ENCODE assay signal across 12 cellular contexts in the genomic region with DNA sequence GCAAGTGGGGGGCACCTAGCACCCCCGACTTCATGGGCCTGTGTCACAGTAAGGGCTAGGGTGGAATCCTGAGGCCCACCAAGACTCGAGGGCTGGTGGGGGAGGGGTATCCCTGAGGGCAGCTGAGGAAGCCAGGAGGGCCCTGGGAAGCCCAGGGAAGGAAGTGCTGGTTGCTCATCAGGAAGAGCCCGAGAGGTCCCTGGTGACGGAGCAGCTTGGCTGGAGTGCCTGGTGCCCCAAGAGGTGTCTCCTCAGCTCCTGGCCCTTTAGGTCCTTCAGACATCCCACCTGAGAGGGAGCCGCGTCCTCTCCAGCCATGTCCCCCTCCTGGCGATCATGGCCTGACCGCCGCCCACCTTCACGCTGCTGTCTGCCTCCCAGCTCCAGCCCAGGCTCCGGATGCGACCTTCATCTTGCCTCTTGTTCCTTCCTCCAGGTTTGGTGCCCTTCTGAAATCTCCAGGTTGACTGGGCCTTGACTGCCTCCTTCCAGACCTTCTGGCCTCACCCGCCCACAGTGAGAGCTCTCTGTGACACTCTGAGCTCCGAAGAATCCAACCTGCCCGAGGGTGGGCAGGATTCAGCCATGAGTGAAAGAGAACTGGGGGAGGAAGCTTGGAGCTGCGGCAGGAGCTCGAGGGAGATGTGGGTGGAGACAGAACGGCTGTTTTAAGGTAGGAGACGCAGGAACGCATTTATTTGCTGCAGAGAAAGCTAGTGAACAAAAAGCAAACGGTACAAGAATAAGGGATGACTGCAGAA. TPM values are rescaled to one million over a fixed set of nuclear protein-coding genes. Genes with fewer than 3 reads are reported as not detected.
DNase-seq lines count a peak whose midpoint lies in the region; ATAC-seq lines count a peak whose summit lies in the region.
"Had no signal": no experiment of that assay in that cellular context is flagged by ENCODE, and none has a peak within 500 bp of the region (broad histone marks: within the 10 kb centered on the region; RNA-seq: fewer than 3 reads in every experiment).

No MANE protein-coding gene starts in this region.

- peak overlapping the region; percentile 67 to 99 (median 94) for H3K4me2 ChIP-seq in BLaER1 treated with 17β-estradiol and CSF1 and Interleukin-3, amounts not matched to agents 10 nM and 100 nM
- H3K4me2 ChIP-seq: SK-N-SH had no signal

- peaks cover 0 to 18% (median 0%) of the 10 kb centered on the region in 11 experiments; a peak in 2 of 22 replicates for H3K27me3 ChIP-seq in BLaER1 treated with 17β-estradiol and CSF1 and Interleukin-3, amounts not matched to agents 10 nM and 100 nM
- no peaks in the 10 kb centered on the region for H3K27me3 ChIP-seq in CD4-positive, alpha-beta memory T cell (ENCODE audit: insufficient read depth, low read length)
- H3K27me3 ChIP-seq: sigmoid colon had no signal

- H3K36me3 ChIP-seq in BLaER1 treated with 17β-estradiol and CSF1 and Interleukin-3, amounts not matched to agents 10 nM and 100 nM = peaks cover 0 to 20% (median 12%) of the 10 kb centered on the region in 11 experiments; a peak in 14 of 22 replicates
- H3K36me3 ChIP-seq in CD4-positive, alpha-beta memory T cell (ENCODE audit: insufficient read depth, low read length) = no peaks in the 10 kb centered on the region
- H3K36me3 ChIP-seq: sigmoid colon had no signal

- peaks cover 21 to 27% (median 23%) of the 10 kb centered on the region in 11 experiments for H3K9me3 ChIP-seq in BLaER1 treated with 17β-estradiol and CSF1 and Interleukin-3, amounts not matched to agents 10 nM and 100 nM (replicated peaks in 1 of 11)
- peaks cover 0 to 4% of the 10 kb centered on the region in 2 donors for H3K9me3 ChIP-seq in CD4-positive, alpha-beta memory T cell (ENCODE audit: control insufficient read depth in 1 of 2, low read length in 2 of 2)
- H3K9me3 ChIP-seq: sigmoid colon, SK-N-SH had no signal

- CTCF ChIA-PET in CD4-positive, alpha-beta memory T cell (lab: Charles Lee; ENCODE audit: partially characterized antibody) = interaction anchor here (0.6 to 3.3 kb wide), 8 partner anchors 13 to 55 kb away, joined by 3 to 12 read pairs (median 6); a partner anchor contains a TSS

- H3K27ac Mint-ChIP-seq in CD4-positive, alpha-beta memory T cell = peak overlapping the region; percentile 81 to 98 (median 97)
- peak overlapping the region; percentile 96 for H3K27ac Mint-ChIP-seq in activated naive CD8-positive, alpha-beta T cell treated with anti-CD3 and anti-CD28 coated beads, Interleukin-2, amount 10 ng/mL, durations not matched to agents 7 days and 5 days
- H3K27ac Mint-ChIP-seq in naive thymus-derived CD8-positive, alpha-beta T cell = peak overlapping the region; percentile 59 to 98 (median 96)
- H3K27ac Mint-ChIP-seq: endodermal cell had no signal

- H4K20me1 ChIP-seq in BLaER1 treated with 17β-estradiol and CSF1 and Interleukin-3, amounts not matched to agents 10 nM and 100 nM = no peaks in the 10 kb centered on the region; a peak in 1 of 22 replicates

- H3K4me1 ChIP-seq in BLaER1 treated with 17β-estradiol and CSF1 and Interleukin-3, amounts not matched to agents 10 nM and 100 nM = peaks cover 28 to 63% (median 48%) of the 10 kb centered on the region in 10 experiments
- H3K4me1 ChIP-seq in CD4-positive, alpha-beta memory T cell (ENCODE audit: insufficient read depth, low read length) = peaks cover 64% of the 10 kb centered on the region

- H3K36me3 Mint-ChIP-seq in CD4-positive, alpha-beta memory T cell = peaks cover 0 to 5% of the 10 kb centered on the region in 2 donors
- peaks cover 20% of the 10 kb centered on the region for H3K36me3 Mint-ChIP-seq in activated naive CD8-positive, alpha-beta T cell treated with anti-CD3 and anti-CD28 coated beads, Interleukin-2, amount 10 ng/mL, durations not matched to agents 7 days and 5 days
- peaks cover 0 to 13% (median 4%) of the 10 kb centered on the region in 3 donors for H3K36me3 Mint-ChIP-seq in naive thymus-derived CD8-positive, alpha-beta T cell

- peak overlapping the region in 9 of 11 experiments; percentile 36 to 79 (median 73); a peak in 17 of 22 replicates for H3K9ac ChIP-seq in BLaER1 treated with 17β-estradiol and CSF1 and Interleukin-3, amounts not matched to agents 10 nM and 100 nM
- H3K9ac ChIP-seq: SK-N-SH had no signal

- H3K27ac ChIP-seq in BLaER1 treated with 17β-estradiol and CSF1 and Interleukin-3, amounts not matched to agents 10 nM and 100 nM = peak overlapping the region in 8 of 11 experiments; percentile 62 to 89 (median 82); a peak in 16 of 22 replicates
- H3K27ac ChIP-seq in CD4-positive, alpha-beta memory T cell (ENCODE audit: low read depth, low read length) = peak overlapping the region; percentile 54
- H3K27ac ChIP-seq: sigmoid colon had no signal

- POLR2A ChIA-PET in CD4-positive, alpha-beta memory T cell (lab: Charles Lee; ENCODE audit: partially characterized antibody) = interaction anchor here (0.8 to 6.4 kb wide), 14 partner anchors 11 to 766 kb away, joined by 3 to 121 read pairs (median 12); a partner anchor contains a TSS
- POLR2A ChIA-PET in activated naive CD8-positive, alpha-beta T cell treated with anti-CD3 and anti-CD28 coated beads, Interleukin-2, amount 10 ng/mL, durations not matched to agents 7 days and 5 days (lab: Charles Lee) = interaction anchor here (0.9 to 2.8 kb wide), 8 partner anchors 11 to 70 kb away, joined by 3 to 17 read pairs (median 5); a partner anchor contains a TSS
- POLR2A ChIA-PET in naive thymus-derived CD8-positive, alpha-beta T cell (lab: Charles Lee) = interaction anchor here (0.9 to 6.7 kb wide), 12 partner anchors 8 to 54 kb away, joined by 3 to 79 read pairs (median 12); a partner anchor contains a TSS

- H3K9me3 Mint-ChIP-seq in CD4-positive, alpha-beta memory T cell = peaks cover 0 to 21% (median 14%) of the 10 kb centered on the region in 8 donors
- peaks cover 12% of the 10 kb centered on the region for H3K9me3 Mint-ChIP-seq in activated naive CD8-positive, alpha-beta T cell treated with anti-CD3 and anti-CD28 coated beads, Interleukin-2, amount 10 ng/mL, durations not matched to agents 7 days and 5 days
- peaks cover 0 to 15% (median 5%) of the 10 kb centered on the region in 9 donors for H3K9me3 Mint-ChIP-seq in naive thymus-derived CD8-positive, alpha-beta T cell
- H3K9me3 Mint-ChIP-seq: endodermal cell had no signal

- intact Hi-C loops in CD4-positive, alpha-beta memory T cell (cut with micrococcal nuclease) = loop anchor here (1.0 to 5.0 kb wide), 2 partner anchors 50 to 54 kb away; a partner anchor contains a TSS

- H3K4me3 Mint-ChIP-seq in CD4-positive, alpha-beta memory T cell = peak overlapping the region; percentile 83 to 93 (median 88)
- H3K4me3 Mint-ChIP-seq in activated naive CD8-positive, alpha-beta T cell treated with anti-CD3 and anti-CD28 coated beads, Interleukin-2, amount 10 ng/mL, durations not matched to agents 7 days and 5 days = peak overlapping the region; percentile 84
- peak overlapping the region; percentile 73 to 95 (median 88) for H3K4me3 Mint-ChIP-seq in naive thymus-derived CD8-positive, alpha-beta T cell
- H3K4me3 Mint-ChIP-seq: endodermal cell had no signal

- no peak for ATAC-seq in activated naive CD8-positive, alpha-beta T cell treated with anti-CD3 and anti-CD28 coated beads, Interleukin-2, amount 10 ng/mL, durations not matched to agents 7 days and 5 days (ENCODE audit: low read depth)
- ATAC-seq in naive thymus-derived CD8-positive, alpha-beta T cell = no peak
- ATAC-seq in GM19023 (IDR thresholded peaks at IDR 0.05; ENCODE audit: unreplicated experiment) = no peak

- DNase-seq in CD4-positive, alpha-beta memory T cell = no peak
- no peak for DNase-seq in activated naive CD8-positive, alpha-beta T cell treated with anti-CD3 and anti-CD28 coated beads, Interleukin-2, amount 10 ng/mL, durations not matched to agents 7 days and 5 days
- DNase-seq in naive thymus-derived CD8-positive, alpha-beta T cell = no peak
- DNase-seq in NCI-H2171 treated with DMSO at 0.1 percent for 48 hours (lab: John Stamatoyannopoulos, UW) (no peak), dermis blood vessel endothelial cell (no peak), NCI-H82 (lab: John Stamatoyannopoulos, UW) (no peak)
- DNase-seq: endodermal cell, NCI-H2227 treated with DMSO at 0.1 percent for 48 hours, sigmoid colon, SK-N-SH had no signal

- no peaks in the 10 kb centered on the region for H3K27me3 Mint-ChIP-seq in CD4-positive, alpha-beta memory T cell
- peaks cover 4% of the 10 kb centered on the region for H3K27me3 Mint-ChIP-seq in activated naive CD8-positive, alpha-beta T cell treated with anti-CD3 and anti-CD28 coated beads, Interleukin-2, amount 10 ng/mL, durations not matched to agents 7 days and 5 days
- no peaks in the 10 kb centered on the region for H3K27me3 Mint-ChIP-seq in naive thymus-derived CD8-positive, alpha-beta T cell

- peak overlapping the region in 8 of 10 experiments; percentile 42 to 63 (median 56); a peak in 16 of 20 replicates for H3K4me3 ChIP-seq in BLaER1 treated with 17β-estradiol and CSF1 and Interleukin-3, amounts not matched to agents 10 nM and 100 nM
- peak overlapping the region; percentile 57 to 76 for H3K4me3 ChIP-seq in CD4-positive, alpha-beta memory T cell (ENCODE audit: low read length in 2 of 2)
- H3K4me3 ChIP-seq: sigmoid colon had no signal

- peaks cover 39 to 79% (median 64%) of the 10 kb centered on the region in 4 donors for H3K4me1 Mint-ChIP-seq in CD4-positive, alpha-beta memory T cell
- peaks cover 26% of the 10 kb centered on the region for H3K4me1 Mint-ChIP-seq in activated naive CD8-positive, alpha-beta T cell treated with anti-CD3 and anti-CD28 coated beads, Interleukin-2, amount 10 ng/mL, durations not matched to agents 7 days and 5 days
- H3K4me1 Mint-ChIP-seq in naive thymus-derived CD8-positive, alpha-beta T cell = peaks cover 34 to 74% (median 64%) of the 10 kb centered on the region in 4 donors

RNA-seq across cellular contexts. Expression of a gene that starts 42.7 kb away (rescaled TPM):
- total RNA-seq in CD4-positive, alpha-beta memory T cell = 10 to 100 TPM; 72.6 to 77.0 TPM
- 1 to 10 TPM; 2.3 to 8.1 TPM for polyA plus RNA-seq in CD4-positive, alpha-beta memory T cell
- 10 to 100 TPM; 28.8 to 30.6 TPM for total RNA-seq in activated naive CD8-positive, alpha-beta T cell treated with anti-CD3 and anti-CD28 coated beads, Interleukin-2, amount 10 ng/mL, durations not matched to agents 7 days and 5 days
- total RNA-seq in naive thymus-derived CD8-positive, alpha-beta T cell = 10 to 100 TPM; 35.6 to 38.6 TPM
- polyA plus RNA-seq in naive thymus-derived CD8-positive, alpha-beta T cell = 1 to 10 TPM; 1.9 to 2.8 (median 2.2) TPM
- 39.7 and 40.3 TPM in 2 replicates for total RNA-seq in dermis blood vessel endothelial cell

RNA-seq across cellular contexts. Expression of a gene that starts 54.7 kb away (rescaled TPM):
- total RNA-seq in CD4-positive, alpha-beta memory T cell = 10 to 100 TPM; 24.4 to 24.5 TPM
- polyA plus RNA-seq in CD4-positive, alpha-beta memory T cell = 10 to 100 TPM; 18.7 to 42.5 TPM
- 10 to 100 TPM; 31.2 to 33.9 TPM for total RNA-seq in activated naive CD8-positive, alpha-beta T cell treated with anti-CD3 and anti-CD28 coated beads, Interleukin-2, amount 10 ng/mL, durations not matched to agents 7 days and 5 days
- total RNA-seq in naive thymus-derived CD8-positive, alpha-beta T cell = 10 to 100 TPM; 13.5 to 14.2 TPM
- polyA plus RNA-seq in naive thymus-derived CD8-positive, alpha-beta T cell = 10 to 100 TPM; 12.2 to 18.7 (median 16.2) TPM
- 6.8 and 8.0 TPM in 2 replicates for total RNA-seq in dermis blood vessel endothelial cell
